ENCODE assay signal across 1 cellular context in genomic region chr11:10305964-10306918, GRCh38.
TF ChIP-seq lines count a peak whose summit lies in the region.

No MANE protein-coding gene starts in this region.

TF ChIP-seq in HepG2, 621 proteins besides CTCF, POLR2A, EP300 and RAD21 (continued from another document):
- TF ChIP-seq AGO2 (optimal IDR thresholded peaks at IDR 0.05; ENCODE audit: low read depth, low read length) (peak; percentile 77), ZNF678 (CRISPR knock-in tag; IDR thresholded peaks at IDR 0.05) (0 out of 2 replicates have a peak, but pooled peaks have one; percentile 24), ZBTB33 (CRISPR knock-in tag; IDR thresholded peaks at IDR 0.05) (peak; percentile 89), GMEB2 (CRISPR knock-in tag; IDR thresholded peaks at IDR 0.05; ENCODE audit: low read depth) (no peak), FOXM1 (CRISPR knock-in tag; IDR thresholded peaks at IDR 0.05) (no peak), TAF15 (IDR thresholded peaks at IDR 0.05; ENCODE audit: low read depth, low read length, poor library complexity, severe bottlenecking) (peak; percentile 12), AGO1 (IDR thresholded peaks at IDR 0.05; ENCODE audit: low read depth, low read length, poor library complexity, severe bottlenecking) (peak; percentile 41), CREB3 (CRISPR knock-in tag; IDR thresholded peaks at IDR 0.05) (0 out of 2 replicates have a peak, but pooled peaks have one; percentile 59)
